14 cellular contexts compared by ENCODE assay signal in genomic region chr6:105786890-105787655, GRCh38.
DNase-seq lines count a peak whose midpoint lies in the region; ATAC-seq, FAIRE-seq and TF ChIP-seq lines count a peak whose summit lies in the region.
"Had no signal": no experiment of that assay in that cellular context is flagged by ENCODE, and none has a peak within 500 bp of the region (broad histone marks: within the 10 kb centered on the region; RNA-seq: fewer than 3 reads in every experiment).

No MANE protein-coding gene starts in this region.

- FAIRE-seq in keratinocyte (lab: Jason Lieb, UNC): peak; percentile 60
- FAIRE-seq: A549, kidney had no signal

- H3K4me1 ChIP-seq in keratinocyte (ENCODE audit: control insufficient read depth, extremely low read depth, insufficient read depth, low read length): peaks cover 36% of the 10 kb centered on the region
- H3K4me1 ChIP-seq: SJCRH30 had no signal

- H3K27me3 ChIP-seq in keratinocyte (ENCODE audit: control insufficient read depth, extremely low read depth, insufficient read depth, low read length) (no peaks in the 10 kb centered on the region), brain microvascular endothelial cell (replicated peaks) (no peaks in the 10 kb centered on the region)
- H3K27me3 ChIP-seq: SJCRH30 had no signal

- no peaks in the 10 kb centered on the region for H4K20me1 ChIP-seq in keratinocyte (ENCODE audit: control insufficient read depth, extremely low read depth, insufficient read depth, low read length)

- no peak overlapping the region for H3K9ac ChIP-seq in keratinocyte (ENCODE audit: control insufficient read depth, extremely low read depth, insufficient read depth, low read length)

- ATAC-seq in GM21447 (IDR thresholded peaks at IDR 0.05; ENCODE audit: unreplicated experiment) (peak; percentile 74), HG03378 (IDR thresholded peaks at IDR 0.05; ENCODE audit: unreplicated experiment) (peak; percentile 57), GM19324 (IDR thresholded peaks at IDR 0.05; ENCODE audit: low FRiP score, unreplicated experiment) (no peak)
- ATAC-seq: A549; effector memory CD8-positive, alpha-beta T cell had no signal

- H3K4me2 ChIP-seq in keratinocyte (ENCODE audit: control insufficient read depth, extremely low read depth, insufficient read depth, low read depth, low read length): peak overlapping the region; percentile 17
- H3K4me2 ChIP-seq: A549 had no signal

- H3K36me3 ChIP-seq in keratinocyte (ENCODE audit: control insufficient read depth in 2 of 2, extremely low read depth in 1 of 2, insufficient read depth in 2 of 2, low read length in 2 of 2): no peaks in the 10 kb centered on the region
- H3K36me3 ChIP-seq in brain microvascular endothelial cell (replicated peaks): no peaks in the 10 kb centered on the region
- H3K36me3 ChIP-seq: SJCRH30 had no signal

- H3K79me2 ChIP-seq in keratinocyte (ENCODE audit: control insufficient read depth, insufficient read depth, low read length): no peaks in the 10 kb centered on the region

- TF ChIP-seq CTCF in keratinocyte (optimal IDR thresholded peaks at IDR 0.05 in 1 of 3, IDR thresholded peaks at IDR 0.05 in 1 of 3, conservative IDR thresholded peaks at IDR 0.05 in 1 of 3; ENCODE audit: extremely low read depth in 1 of 3, insufficient read depth in 2 of 3, low read length in 3 of 3) (no peak), brain microvascular endothelial cell (IDR thresholded peaks at IDR 0.05; ENCODE audit: low read depth, low read length, missing control alignments) (no peak)

- H3K27ac ChIP-seq in keratinocyte (ENCODE audit: control insufficient read depth, insufficient read depth, low read length): no peak overlapping the region
- no peak overlapping the region for H3K27ac ChIP-seq in brain microvascular endothelial cell
- H3K27ac ChIP-seq: A549, SJCRH30 had no signal

- no peaks in the 10 kb centered on the region for H3K9me1 ChIP-seq in keratinocyte (ENCODE audit: control insufficient read depth, extremely low read depth, insufficient read depth, low read length)

- H2AFZ ChIP-seq in keratinocyte (ENCODE audit: control insufficient read depth, low read length): peak overlapping the region; percentile 73

- H3K4me3 ChIP-seq in keratinocyte (ENCODE audit: control insufficient read depth in 2 of 3, extremely low read depth in 1 of 3, insufficient read depth in 2 of 3, low read depth in 1 of 3, low read length in 3 of 3) (no peak overlapping the region), brain microvascular endothelial cell (ENCODE audit: low read depth, low read length) (no peak overlapping the region)
- H3K4me3 ChIP-seq: A549, SJCRH30 had no signal

- H3K9me3 ChIP-seq in keratinocyte (ENCODE audit: control insufficient read depth, low read depth, low read length): no peaks in the 10 kb centered on the region
- H3K9me3 ChIP-seq: A549, SJCRH30 had no signal

- DNase-seq in NCI-H2171 treated with DMSO at 0.1 percent for 48 hours (lab: John Stamatoyannopoulos, UW) (peak; percentile 21), NCI-H2171 (lab: John Stamatoyannopoulos, UW) (no peak), keratinocyte (ENCODE audit: low read depth, low spot score) (no peak), brain microvascular endothelial cell (no peak)
- DNase-seq in NK-92 treated with Interleukin-12 subunit alpha and Interleukin-12 subunit beta, amount 100 ng/mL, for 24 hours (lab: John Stamatoyannopoulos, UW): no peak
- DNase-seq: activated T-cell treated with anti-CD3 and anti-CD28 coated beads, Interleukin-2, amount 50 U/mL, for 4 hours; effector memory CD8-positive, alpha-beta T cell; kidney; SJCRH30; stimulated activated naive CD4-positive, alpha-beta T cell treated with Interleukin-2 at 50 U/mL for 16 hours had no signal

- in situ Hi-C loops in brain microvascular endothelial cell (cut with HindIII; ENCODE audit: low pct_ligation_motif_present, low sequenced_read_pairs): no loop called here

- dilution Hi-C loops in keratinocyte (cut with MboI; ENCODE audit: extremely low pct_ligation_motif_present, low sequenced_read_pairs): no loop called here
